In genomic region chr14:49876563-49877127, GRCh38 we compare ENCODE assay signal across 2 cellular contexts.
TF ChIP-seq lines count a peak whose summit lies in the region.

No MANE protein-coding gene starts in this region.

TF ChIP-seq in HEK293, 187 proteins besides CTCF, POLR2A, EP300 and RAD21 (continues in another document):
- TF ChIP-seq ZNF121 (tag by site-specific recombination; IDR thresholded peaks at IDR 0.05) (peak; percentile 70; the same call in 1 of the 2 replicates), ZSCAN30 (tag by site-specific recombination; IDR thresholded peaks at IDR 0.05) (no peak), ZNF248 (tag by site-specific recombination; IDR thresholded peaks at IDR 0.05) (no peak), ZNF518A (tag by site-specific recombination; conservative IDR thresholded peaks at IDR 0.05; ENCODE audit: low read depth) (no peak), IKZF3 (tag by site-specific recombination; IDR thresholded peaks at IDR 0.05) (no peak), SCRT1 (tag by site-specific recombination; IDR thresholded peaks at IDR 0.05; ENCODE audit: borderline replicate concordance) (peak; percentile 35; the same call in 1 of the 2 replicates), ZNF37A (tag by site-specific recombination; IDR thresholded peaks at IDR 0.05) (no peak), PRDM1 (tag by site-specific recombination; IDR thresholded peaks at IDR 0.05) (no peak), ZNF362 (tag by site-specific recombination; IDR thresholded peaks at IDR 0.05) (no peak), SCRT2 (tag by site-specific recombination; IDR thresholded peaks at IDR 0.05) (peak; percentile 50; the same call in 1 of the 2 replicates), ZNF311 (tag by site-specific recombination; IDR thresholded peaks at IDR 0.05; ENCODE audit: borderline replicate concordance) (no peak), FEZF1 (tag by site-specific recombination; IDR thresholded peaks at IDR 0.05) (no peak), AEBP2 (tag by site-specific recombination; IDR thresholded peaks at IDR 0.05; ENCODE audit: borderline replicate concordance) (no peak), GLI4 (tag by site-specific recombination; IDR thresholded peaks at IDR 0.05) (no peak), SP7 (tag by site-specific recombination; IDR thresholded peaks at IDR 0.05) (no peak), ZNF48 (tag by site-specific recombination; IDR thresholded peaks at IDR 0.05) (no peak), ZNF26 (tag by site-specific recombination; IDR thresholded peaks at IDR 0.05) (no peak)
- TF ChIP-seq, protein P1, sequence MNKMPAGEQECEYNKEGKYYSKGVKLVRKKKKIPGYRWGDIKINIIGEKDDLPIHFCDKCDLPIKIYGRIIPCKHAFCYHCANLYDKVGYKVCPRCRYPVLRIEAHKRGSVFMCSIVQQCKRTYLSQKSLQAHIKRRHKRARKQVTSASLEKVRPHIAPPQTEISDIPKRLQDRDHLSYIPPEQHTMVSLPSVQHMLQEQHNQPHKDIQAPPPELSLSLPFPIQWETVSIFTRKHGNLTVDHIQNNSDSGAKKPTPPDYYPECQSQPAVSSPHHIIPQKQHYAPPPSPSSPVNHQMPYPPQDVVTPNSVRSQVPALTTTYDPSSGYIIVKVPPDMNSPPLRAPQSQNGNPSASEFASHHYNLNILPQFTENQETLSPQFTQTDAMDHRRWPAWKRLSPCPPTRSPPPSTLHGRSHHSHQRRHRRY (tag by site-specific recombination; IDR thresholded peaks at IDR 0.05) = no peak

TF ChIP-seq in HepG2, 621 proteins besides CTCF, POLR2A, EP300 and RAD21:
- peak; percentile 34; the same call in 1 of the 2 replicates for TF ChIP-seq ZNF121 (CRISPR knock-in tag; IDR thresholded peaks at IDR 0.05)
- no peak for TF ChIP-seq ZNF607 (CRISPR knock-in tag; IDR thresholded peaks at IDR 0.05; ENCODE audit: borderline replicate concordance)
